In the genomic region with DNA sequence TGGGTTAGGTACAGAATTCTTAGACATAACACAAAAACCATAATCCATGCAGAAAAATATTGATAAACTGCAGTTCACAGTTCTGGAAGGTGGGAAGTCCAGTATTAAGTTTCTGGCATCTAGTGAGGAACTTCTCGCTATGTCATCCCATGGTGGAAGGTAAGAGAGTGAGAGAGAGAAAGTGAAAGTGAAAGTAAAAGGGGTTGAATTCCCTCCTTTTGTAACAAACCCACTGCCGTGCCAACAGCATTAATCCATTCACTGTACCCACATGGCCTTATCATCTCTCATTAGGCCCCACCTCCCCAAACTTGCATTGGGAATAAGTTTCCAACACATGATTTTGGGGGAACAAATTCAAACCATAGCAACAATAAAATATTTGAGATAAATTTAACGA, we compare ENCODE assay signal across 10 cellular contexts. TPM values are rescaled to one million over a fixed set of nuclear protein-coding genes. Genes with fewer than 3 reads are reported as not detected.
DNase-seq lines count a peak whose midpoint lies in the region; ATAC-seq and TF ChIP-seq lines count a peak whose summit lies in the region.
"Had no signal": no experiment of that assay in that cellular context is flagged by ENCODE, and none has a peak within 500 bp of the region (broad histone marks: within the 10 kb centered on the region; RNA-seq: fewer than 3 reads in every experiment).

No MANE protein-coding gene starts in this region.

- no peaks in the 10 kb centered on the region for H3K36me3 ChIP-seq in CD8-positive, alpha-beta T cell (ENCODE audit: insufficient read depth, low read length)

- no peak for DNase-seq in CD8-positive, alpha-beta T cell
- DNase-seq in HuH-7 (ENCODE audit: low spot score) (peak; percentile 30), lung microvascular endothelial cell (ENCODE audit: low read depth in 2 of 2) (peak; percentile 61 to 66), HEK293T (ENCODE audit: extremely low spot score) (no peak)
- DNase-seq in activated CD8-positive, alpha-beta T cell treated with anti-CD3 and anti-CD28 coated beads for 36 hours, result no peak
- DNase-seq in activated effector memory CD4-positive, alpha-beta T cell treated with Interleukin-2 at 50 U/mL for 16 hours, result no peak
- DNase-seq in stimulated activated CD4-positive, alpha-beta T cell treated with anti-CD3 and anti-CD28 coated beads, Interleukin-12 subunit alpha, Interleukin-12 subunit beta, amount 100 ng/mL, for 4 hours, result no peak
- DNase-seq: activated CD4-positive, CD25-positive, alpha-beta regulatory T cell; foreskin melanocyte had no signal

- H3K27me3 ChIP-seq in CD8-positive, alpha-beta T cell (ENCODE audit: insufficient read depth, low read length), result no peaks in the 10 kb centered on the region

- peaks cover 27% of the 10 kb centered on the region for H3K9me3 Mint-ChIP-seq in CD8-positive, alpha-beta T cell
- H3K9me3 Mint-ChIP-seq in activated CD8-positive, alpha-beta T cell treated with anti-CD3 and anti-CD28 coated beads for 36 hours, result peaks cover 27% of the 10 kb centered on the region

- no peak for TF ChIP-seq CTCF in CD8-positive, alpha-beta T cell (IDR thresholded peaks at IDR 0.05)
- no peak for TF ChIP-seq CTCF in activated CD8-positive, alpha-beta T cell treated with anti-CD3 and anti-CD28 coated beads for 36 hours (IDR thresholded peaks at IDR 0.05)

- intact Hi-C loops in CD8-positive, alpha-beta T cell (cut with DNase I, micrococcal nuclease), result no loop called here
- intact Hi-C loops in activated CD8-positive, alpha-beta T cell treated with anti-CD3 and anti-CD28 coated beads for 36 hours (cut with micrococcal nuclease), result no loop called here

- CTCF ChIA-PET in CD8-positive, alpha-beta T cell (lab: Charles Lee), result no interaction called here
- CTCF ChIA-PET in activated CD8-positive, alpha-beta T cell treated with anti-CD3 and anti-CD28 coated beads for 36 hours (lab: Charles Lee), result no interaction called here
- CTCF ChIA-PET in HEK293T (lab: Yijun Ruan, JAX), result no interaction called here

- peaks cover 12% of the 10 kb centered on the region for H3K36me3 Mint-ChIP-seq in CD8-positive, alpha-beta T cell
- peaks cover 19% of the 10 kb centered on the region for H3K36me3 Mint-ChIP-seq in activated CD8-positive, alpha-beta T cell treated with anti-CD3 and anti-CD28 coated beads for 36 hours (ENCODE audit: low read depth)

- H3K27me3 Mint-ChIP-seq in CD8-positive, alpha-beta T cell (ENCODE audit: low read depth), result no peaks in the 10 kb centered on the region
- no peaks in the 10 kb centered on the region for H3K27me3 Mint-ChIP-seq in activated CD8-positive, alpha-beta T cell treated with anti-CD3 and anti-CD28 coated beads for 36 hours

- POLR2A ChIA-PET in CD8-positive, alpha-beta T cell (lab: Charles Lee), result no interaction called here
- POLR2A ChIA-PET in activated CD8-positive, alpha-beta T cell treated with anti-CD3 and anti-CD28 coated beads for 36 hours (lab: Charles Lee), result interaction anchor here (1.1 to 1.3 kb wide), 2 partner anchors 9 to 48 kb away, joined by 3 to 4 read pairs; no protein-coding TSS in a partner anchor
- POLR2A ChIA-PET in HEK293T (lab: Yijun Ruan, JAX), result no interaction called here

- H3K4me3 ChIP-seq in CD8-positive, alpha-beta T cell (ENCODE audit: low read depth, low read length), result peak overlapping the region; percentile 26

- peak overlapping the region; percentile 77 for H3K4me3 Mint-ChIP-seq in CD8-positive, alpha-beta T cell
- H3K4me3 Mint-ChIP-seq in activated CD8-positive, alpha-beta T cell treated with anti-CD3 and anti-CD28 coated beads for 36 hours, result peak overlapping the region; percentile 55

- peaks cover 8% of the 10 kb centered on the region for H3K4me1 ChIP-seq in CD8-positive, alpha-beta T cell (ENCODE audit: insufficient read depth, low read length)

- H3K27ac ChIP-seq in CD8-positive, alpha-beta T cell (ENCODE audit: low read depth, low read length), result no peak overlapping the region

- H3K4me1 Mint-ChIP-seq in CD8-positive, alpha-beta T cell (ENCODE audit: low read depth), result peaks cover 12% of the 10 kb centered on the region
- peaks cover 9% of the 10 kb centered on the region for H3K4me1 Mint-ChIP-seq in activated CD8-positive, alpha-beta T cell treated with anti-CD3 and anti-CD28 coated beads for 36 hours (ENCODE audit: low read depth)

- peak; percentile 49 for ATAC-seq in CD8-positive, alpha-beta T cell
- ATAC-seq in activated CD8-positive, alpha-beta T cell treated with anti-CD3 and anti-CD28 coated beads for 36 hours, result no peak
- ATAC-seq in HG02840 (IDR thresholded peaks at IDR 0.05; ENCODE audit: low FRiP score, unreplicated experiment), result no peak

- H3K27ac Mint-ChIP-seq in CD8-positive, alpha-beta T cell, result peak overlapping the region; percentile 32
- peak overlapping the region; percentile 21 for H3K27ac Mint-ChIP-seq in activated CD8-positive, alpha-beta T cell treated with anti-CD3 and anti-CD28 coated beads for 36 hours

- no peaks in the 10 kb centered on the region for H3K9me3 ChIP-seq in CD8-positive, alpha-beta T cell (ENCODE audit: low read length)

TF ChIP-seq in HEK293T, 16 proteins besides CTCF, POLR2A, EP300 and RAD21:
- no peak for TF ChIP-seq FOXA1 (IDR thresholded peaks at IDR 0.05)
- no peak for TF ChIP-seq ZNF384 (IDR thresholded peaks at IDR 0.05)
- no peak for TF ChIP-seq FOXM1 (IDR thresholded peaks at IDR 0.05; ENCODE audit: borderline replicate concordance)
- no peak for TF ChIP-seq L3MBTL2 (conservative IDR thresholded peaks at IDR 0.05)
- no peak for TF ChIP-seq ELF4 (IDR thresholded peaks at IDR 0.05)
- TF ChIP-seq NFRKB (IDR thresholded peaks at IDR 0.05), result no peak
- TF ChIP-seq SP1 (IDR thresholded peaks at IDR 0.05), result no peak

RNA-seq across cellular contexts. Expression of gene ZNF485, which starts 17.1 kb away (rescaled TPM):
- 1 to 10 TPM in 1 of 2 experiments, under 1 TPM in 1; 0.92 to 1.2 TPM for total RNA-seq in CD8-positive, alpha-beta T cell
- total RNA-seq in activated CD8-positive, alpha-beta T cell treated with anti-CD3 and anti-CD28 coated beads for 36 hours, result 1 to 10 TPM; 8.1 to 8.7 TPM
- 0.44 and 0.60 TPM in 2 replicates for total RNA-seq in lung microvascular endothelial cell

RNA-seq across cellular contexts. Expression of gene ZNF32, which starts 25.3 kb away (rescaled TPM):
- total RNA-seq in CD8-positive, alpha-beta T cell, result 10 to 100 TPM; 17.4 to 18.9 TPM
- 10 to 100 TPM; 12.5 to 13.7 TPM for total RNA-seq in activated CD8-positive, alpha-beta T cell treated with anti-CD3 and anti-CD28 coated beads for 36 hours
- 19.2 and 32.5 TPM in 2 replicates for total RNA-seq in lung microvascular endothelial cell

RNA-seq across cellular contexts. Expression of gene ZNF239, which starts 48.9 kb away (rescaled TPM):
- 1 to 10 TPM in 1 of 2 experiments, under 1 TPM in 1; 0.75 to 1.1 TPM for total RNA-seq in CD8-positive, alpha-beta T cell
- 1 to 10 TPM in 1 of 2 experiments, under 1 TPM in 1; 0.56 to 1.3 TPM for total RNA-seq in activated CD8-positive, alpha-beta T cell treated with anti-CD3 and anti-CD28 coated beads for 36 hours
- total RNA-seq in lung microvascular endothelial cell, result 0.22 and 0.40 TPM in 2 replicates

Comparison
In these comparisons a context has a peak if more than half of its experiments do, and no peak if none do; other contexts are left out.
1. DNase-seq: peak in HuH-7 (single experiment) and lung microvascular endothelial cell (2 of 2); none in CD8-positive, alpha-beta T cell (0 of 7), activated CD8-positive, alpha-beta T cell treated with anti-CD3 and anti-CD28 coated beads for 36 hours (single experiment), activated effector memory CD4-positive, alpha-beta T cell treated with Interleukin-2 at 50 U/mL for 16 hours (single experiment), HEK293T (single experiment) and stimulated activated CD4-positive, alpha-beta T cell treated with anti-CD3 and anti-CD28 coated beads, Interleukin-12 subunit alpha, Interleukin-12 subunit beta, amount 100 ng/mL, for 4 hours (single experiment).